8 cellular contexts compared by ENCODE assay signal in genomic region chr9:126514037-126514821, GRCh38.
DNase-seq lines count a peak whose midpoint lies in the region; ATAC-seq and TF ChIP-seq lines count a peak whose summit lies in the region.

No MANE protein-coding gene starts in this region.

- peak overlapping the region; percentile 27 for H2AFZ ChIP-seq in fibroblast of lung (ENCODE audit: low read length)

- H3K9me3 ChIP-seq in fibroblast of lung (ENCODE audit: control insufficient read depth, insufficient read depth, low read depth, low read length) (no peaks in the 10 kb centered on the region), testis (no peaks in the 10 kb centered on the region)

- peaks cover 68% of the 10 kb centered on the region for H3K4me1 Mint-ChIP-seq in nephron progenitor cell

- no peak overlapping the region for H3K9ac ChIP-seq in fibroblast of lung (ENCODE audit: insufficient read depth, low read length)

- H3K36me3 ChIP-seq in fibroblast of lung (ENCODE audit: control insufficient read depth, insufficient read depth, low read length) (no peaks in the 10 kb centered on the region), testis (ENCODE audit: low read depth, missing control alignments) (no peaks in the 10 kb centered on the region)

- H4K20me1 ChIP-seq in fibroblast of lung (ENCODE audit: control insufficient read depth, extremely low read depth, insufficient read depth, low read length), result no peaks in the 10 kb centered on the region

- H3K79me2 ChIP-seq in fibroblast of lung (ENCODE audit: control insufficient read depth, insufficient read depth, low read length), result no peaks in the 10 kb centered on the region

- no peak overlapping the region for H3K4me3 ChIP-seq in GM12865 (ENCODE audit: low read depth, low read length)
- H3K4me3 ChIP-seq in fibroblast of lung (replicated peaks in 1 of 4; ENCODE audit: control extremely low read depth in 1 of 4, insufficient read depth in 1 of 4, low read depth in 3 of 4, low read length in 4 of 4), result peak overlapping the region in 1 of 4 experiments; percentile 22
- peak overlapping the region; percentile 36 to 54 for H3K4me3 ChIP-seq in testis

- WGBS in testis, 2 donors, result 7% methylated on average over 63 of the region's 63 CpGs; no CpG with 5 or more reads in 1 of the 2 donors

- H3K27me3 Mint-ChIP-seq in nephron progenitor cell (ENCODE audit: low read depth, poor library complexity), result peaks cover 8% of the 10 kb centered on the region

- H3K4me2 ChIP-seq in fibroblast of lung (ENCODE audit: extremely low read depth, insufficient read depth, low read length), result peak overlapping the region; percentile 49

- H3K4me1 ChIP-seq in fibroblast of lung (ENCODE audit: control insufficient read depth, extremely low read depth, insufficient read depth, low read length) (peaks cover 8% of the 10 kb centered on the region), testis (no peaks in the 10 kb centered on the region)

- no peak overlapping the region for H3K4me3 Mint-ChIP-seq in nephron progenitor cell

- ATAC-seq in GM21786 (IDR thresholded peaks at IDR 0.05; ENCODE audit: unreplicated experiment), result no peak

- no peak overlapping the region for H3K27ac ChIP-seq in fibroblast of lung (ENCODE audit: insufficient read depth, low read length)
- H3K27ac ChIP-seq in testis, result no peak overlapping the region

- no peak for DNase-seq in GM12865 (ENCODE audit: low read depth)
- DNase-seq in NCI-H2171 treated with DMSO at 0.1 percent for 48 hours (lab: John Stamatoyannopoulos, UW), result peak; percentile 14
- DNase-seq in activated T-cell treated with anti-CD3 and anti-CD28 coated beads for 4 hours, result peak; percentile 32
- peak; percentile 28 to 31 for DNase-seq in fibroblast of lung (ENCODE audit: low read depth in 2 of 2)
- peak; percentile 93 for DNase-seq in nephron progenitor cell
- peak; percentile 74 for DNase-seq in testis
- DNase-seq in kidney glomerular epithelial cell (lab: John Stamatoyannopoulos, UW), result no peak

- intact Hi-C loops in testis (cut with DNase I; ENCODE audit: low total_unique reads), result no loop called here

- peaks cover 14% of the 10 kb centered on the region for H3K27me3 ChIP-seq in fibroblast of lung (ENCODE audit: control insufficient read depth, insufficient read depth, low read length)
- no peaks in the 10 kb centered on the region for H3K27me3 ChIP-seq in testis

- TF ChIP-seq POLR2A in testis (IDR thresholded peaks at IDR 0.05), result no peak

- no peak overlapping the region for H3K27ac Mint-ChIP-seq in nephron progenitor cell

- H3K36me3 Mint-ChIP-seq in nephron progenitor cell (ENCODE audit: low read depth), result no peaks in the 10 kb centered on the region

- no peaks in the 10 kb centered on the region for H3K9me3 Mint-ChIP-seq in nephron progenitor cell

- peak; percentile 24 for TF ChIP-seq CTCF in GM12865 (IDR thresholded peaks at IDR 0.05; ENCODE audit: insufficient read depth, low read depth, low read length, missing control alignments)
- TF ChIP-seq CTCF in fibroblast of lung (conservative IDR thresholded peaks at IDR 0.05 in 1 of 2, IDR thresholded peaks at IDR 0.05 in 1 of 2; ENCODE audit: low read depth in 1 of 2, low read length in 2 of 2), result peak in 1 of 2 donors; percentile 27
- TF ChIP-seq CTCF in nephron progenitor cell (IDR thresholded peaks at IDR 0.05), result peak; percentile 54
- peak in 1 of 3 experiments; percentile 47 for TF ChIP-seq CTCF in testis (IDR thresholded peaks at IDR 0.05)

Comparison
In these comparisons a context has a peak if more than half of its experiments do, and no peak if none do; other contexts are left out.
1. DNase-seq: peak in NCI-H2171 treated with DMSO at 0.1 percent for 48 hours (single experiment), activated T-cell treated with anti-CD3 and anti-CD28 coated beads for 4 hours (single experiment), fibroblast of lung (2 of 2), nephron progenitor cell (single experiment) and testis (single experiment); none in GM12865 (single experiment) and kidney glomerular epithelial cell (single experiment).